Comparison of ENCODE assay signal across 15 cellular contexts in genomic region chr13:80010846-80011245, GRCh38.
"Had no signal": no experiment of that assay in that cellular context is flagged by ENCODE, and none has a peak within 500 bp of the region (broad histone marks: within the 10 kb centered on the region; RNA-seq: fewer than 3 reads in every experiment).

No MANE protein-coding gene starts in this region.

- H3K27ac Mint-ChIP-seq: activated naive CD4-positive, alpha-beta T cell treated with anti-CD3 and anti-CD28 coated beads, Interleukin-2, amount 10 ng/mL, durations not matched to agents 7 days and 5 days; activated T-helper 2 cell treated with anti-CD3 and anti-CD28 coated beads, Interferon-gamma antibody, Interleukin-2, Interleukin-4, amounts not matched to agents 10 μg/mL and 5 μg/mL and 100 μg/mL, durations not matched to agents 14 hours and 24 hours and 36 hours; brain; natural killer cell; T-helper 17 cell; WTC11 had no signal

- H3K27ac ChIP-seq: heart right ventricle, lower lobe of right lung, testis had no signal

- H3K4me2 ChIP-seq: smooth muscle cell had no signal

- ATAC-seq: natural killer cell, T-helper 17 cell, WTC11 had no signal

- H3K4me1 Mint-ChIP-seq: activated naive CD4-positive, alpha-beta T cell treated with anti-CD3 and anti-CD28 coated beads, Interleukin-2, amount 10 ng/mL, durations not matched to agents 7 days and 5 days; natural killer cell; T-helper 17 cell; WTC11 had no signal

- H3K4me3 ChIP-seq: heart right ventricle, lower lobe of right lung, smooth muscle cell, testis had no signal

- H3K9me3 Mint-ChIP-seq: activated naive CD4-positive, alpha-beta T cell treated with anti-CD3 and anti-CD28 coated beads, Interleukin-2, amount 10 ng/mL, durations not matched to agents 7 days and 5 days; activated T-helper 2 cell treated with anti-CD3 and anti-CD28 coated beads, Interferon-gamma antibody, Interleukin-2, Interleukin-4, amounts not matched to agents 10 μg/mL and 5 μg/mL and 100 μg/mL, durations not matched to agents 14 hours and 24 hours and 36 hours; natural killer cell had no signal

- H3K4me3 Mint-ChIP-seq: activated naive CD4-positive, alpha-beta T cell treated with anti-CD3 and anti-CD28 coated beads, Interleukin-2, amount 10 ng/mL, durations not matched to agents 7 days and 5 days; natural killer cell; T-helper 17 cell; WTC11 had no signal

- H3K9me3 ChIP-seq: lower lobe of right lung, testis had no signal

- H3K27me3 ChIP-seq: heart right ventricle, testis had no signal

- H3K36me3 ChIP-seq: heart right ventricle, lower lobe of right lung had no signal

- H3K36me3 Mint-ChIP-seq: activated naive CD4-positive, alpha-beta T cell treated with anti-CD3 and anti-CD28 coated beads, Interleukin-2, amount 10 ng/mL, durations not matched to agents 7 days and 5 days; natural killer cell; WTC11 had no signal

- H3K27me3 Mint-ChIP-seq: activated naive CD4-positive, alpha-beta T cell treated with anti-CD3 and anti-CD28 coated beads, Interleukin-2, amount 10 ng/mL, durations not matched to agents 7 days and 5 days; T-helper 17 cell had no signal

- DNase-seq: activated CD4-positive, alpha-beta T cell treated with anti-CD3 and anti-CD28 coated beads for 48 hours; activated CD8-positive, alpha-beta memory T cell treated with anti-CD3 and anti-CD28 coated beads for 24 hours; activated naive CD4-positive, alpha-beta T cell treated with anti-CD3 and anti-CD28 coated beads, Interleukin-2, amount 10 ng/mL, durations not matched to agents 7 days and 5 days; foreskin melanocyte; heart right ventricle; lower lobe of right lung; natural killer cell; SIG-M5; stimulated activated naive CD4-positive, alpha-beta T cell treated with Interleukin-2 at 50 U/mL for 16 hours; T-helper 17 cell; testis had no signal
